Comparison of ENCODE assay signal across 9 cellular contexts in genomic region chr7:64946772-64947171, GRCh38. TPM values are rescaled to one million over a fixed set of nuclear protein-coding genes. Genes with fewer than 3 reads are reported as not detected.
DNase-seq lines count a peak whose midpoint lies in the region; ATAC-seq and TF ChIP-seq lines count a peak whose summit lies in the region.
"Had no signal": no experiment of that assay in that cellular context is flagged by ENCODE, and none has a peak within 500 bp of the region (broad histone marks: within the 10 kb centered on the region; RNA-seq: fewer than 3 reads in every experiment).

No MANE protein-coding gene starts in this region.

- in situ Hi-C loops in transverse colon (cut with MboI; ENCODE audit: low pct_ligation_motif_present in 1 of 4, low pct_unique_long_range_greater_than_20kb in 1 of 4, low sequenced_read_pairs in 3 of 4) = no loop called here

- no peak overlapping the region for H3K27ac ChIP-seq in gastroesophageal sphincter
- no peak overlapping the region for H3K27ac ChIP-seq in transverse colon
- no peak overlapping the region for H3K27ac ChIP-seq in uterus
- H3K27ac ChIP-seq: body of pancreas had no signal

- H3K9me3 ChIP-seq in gastroesophageal sphincter (no peaks in the 10 kb centered on the region), transverse colon (no peaks in the 10 kb centered on the region), uterus (no peaks in the 10 kb centered on the region)
- H3K9me3 ChIP-seq: body of pancreas had no signal

- intact Hi-C loops in transverse colon (cut with DNase I; ENCODE audit: low total_unique reads) (no loop called here), uterus (cut with DNase I; ENCODE audit: low total_unique reads) (no loop called here)

- peaks cover 5 to 13% (median 7%) of the 10 kb centered on the region in 3 donors for H3K4me1 ChIP-seq in gastroesophageal sphincter
- peaks cover 8 to 10% (median 9%) of the 10 kb centered on the region in 4 donors for H3K4me1 ChIP-seq in transverse colon
- no peaks in the 10 kb centered on the region for H3K4me1 ChIP-seq in uterus

- 58% methylated on average over 2 of the region's 5 CpGs; no CpG with 5 or more reads in 1 of the 2 donors for WGBS in gastroesophageal sphincter (ENCODE audit: low coverage in 1 of 2), 2 donors
- 17 to 34% methylated on average over 1 to 5 of the region's 5 CpGs for WGBS in transverse colon (ENCODE audit: low coverage in 1 of 2), 2 donors

- TF ChIP-seq POLR2A in gastroesophageal sphincter (IDR thresholded peaks at IDR 0.05) = no peak
- TF ChIP-seq POLR2A in transverse colon (IDR thresholded peaks at IDR 0.05) = no peak
- no peak for TF ChIP-seq POLR2A in uterus (IDR thresholded peaks at IDR 0.05)

- H3K4me3 ChIP-seq in gastroesophageal sphincter (peak overlapping the region in 1 of 2 donors; percentile 50), transverse colon (no peak overlapping the region), uterus (no peak overlapping the region)

- ATAC-seq in gastroesophageal sphincter = peak; percentile 25

- H3K27me3 ChIP-seq in gastroesophageal sphincter (peaks cover 51% of the 10 kb centered on the region), transverse colon (peaks cover 42% of the 10 kb centered on the region), uterus (peaks cover 0 to 7% of the 10 kb centered on the region in 2 donors)

- peak; percentile 4 for DNase-seq in SKM-1 treated with dmso at 0.1 percent for 144 hours (lab: John Stamatoyannopoulos, UW; ENCODE audit: unreplicated experiment)
- DNase-seq in SKM-1 (lab: John Stamatoyannopoulos, UW; ENCODE audit: unreplicated experiment) = no peak
- peak; percentile 20 for DNase-seq in RPMI8226
- peak; percentile 8 for DNase-seq in stimulated activated CD4-positive, alpha-beta T cell treated with anti-CD3 and anti-CD28 coated beads, Interleukin-4, amount 100 ng/mL, for 24 hours
- no peak for DNase-seq in transverse colon
- no peak for DNase-seq in activated gamma-delta T cell (lab: John Stamatoyannopoulos, UW)
- no peak for DNase-seq in uterus

- H3K36me3 ChIP-seq in gastroesophageal sphincter = no peaks in the 10 kb centered on the region
- H3K36me3 ChIP-seq in transverse colon = no peaks in the 10 kb centered on the region
- H3K36me3 ChIP-seq in uterus = no peaks in the 10 kb centered on the region

- TF ChIP-seq EP300 in gastroesophageal sphincter (IDR thresholded peaks at IDR 0.05) (no peak), transverse colon (IDR thresholded peaks at IDR 0.05; ENCODE audit: low read depth) (no peak)

- TF ChIP-seq CTCF in gastroesophageal sphincter (IDR thresholded peaks at IDR 0.05) (peak in 1 of 4 experiments; percentile 17), transverse colon (IDR thresholded peaks at IDR 0.05) (no peak), uterus (IDR thresholded peaks at IDR 0.05) (no peak)

RNA-seq across cellular contexts. Expression of gene ZNF273, which starts 43.7 kb away (rescaled TPM):
- total RNA-seq in gastroesophageal sphincter = 1 to 10 TPM; 3.0 to 7.8 (median 4.1) TPM
- 10 to 100 TPM in 1 of 4 donors, 1 to 10 TPM in 3; 4.1 to 14.9 (median 5.7) TPM for total RNA-seq in transverse colon
- total RNA-seq in uterus = 10 to 100 TPM in 1 of 4 donors, 1 to 10 TPM in 3; 1.5 to 21.8 (median 8.0) TPM

RNA-seq across cellular contexts. Expression of gene ZNF117, which starts 44.1 kb away (rescaled TPM):
- total RNA-seq in gastroesophageal sphincter (1 to 10 TPM; 1.9 to 8.4 (median 4.4) TPM), transverse colon (10 to 100 TPM in 1 of 4 donors, 1 to 10 TPM in 3; 2.2 to 48.6 (median 7.0) TPM), uterus (10 to 100 TPM in 3 of 4 donors, 1 to 10 TPM in 1; 9.4 to 32.0 (median 12.7) TPM)

RNA-seq across cellular contexts. Expression of gene ERV3-1, which starts 59.7 kb away (rescaled TPM):
- total RNA-seq in gastroesophageal sphincter = 10 to 100 TPM in 2 of 4 donors, 1 to 10 TPM in 2; 5.6 to 17.7 (median 9.4) TPM
- 10 to 100 TPM in 2 of 4 donors, 1 to 10 TPM in 2; 6.6 to 15.9 (median 11.0) TPM for total RNA-seq in transverse colon
- total RNA-seq in uterus = 10 to 100 TPM in 3 of 4 donors, 1 to 10 TPM in 1; 7.9 to 28.2 (median 15.8) TPM

Comparison
In these comparisons a context has a peak if more than half of its experiments do, and no peak if none do; other contexts are left out.
1. DNase-seq: peak in SKM-1 treated with dmso at 0.1 percent for 144 hours (single experiment), RPMI8226 (single experiment) and stimulated activated CD4-positive, alpha-beta T cell treated with anti-CD3 and anti-CD28 coated beads, Interleukin-4, amount 100 ng/mL, for 24 hours (single experiment); none in SKM-1 (single experiment), transverse colon (single experiment), activated gamma-delta T cell (single experiment) and uterus (0 of 2).